ENCODE assay signal across 8 cellular contexts in genomic region chr14:77025744-77026165, GRCh38. TPM values are rescaled to one million over a fixed set of nuclear protein-coding genes. Genes with fewer than 3 reads are reported as not detected.
DNase-seq lines count a peak whose midpoint lies in the region; ATAC-seq and TF ChIP-seq lines count a peak whose summit lies in the region.

No MANE protein-coding gene starts in this region.

- peak overlapping the region; percentile 91 to 95 (median 94) for H3K4me3 ChIP-seq in breast epithelium
- H3K4me3 ChIP-seq in lung = peak overlapping the region; percentile 63
- H3K4me3 ChIP-seq in uterus = peak overlapping the region; percentile 77 to 89

- intact Hi-C loops in Right ventricle myocardium superior (cut with DNase I) = loop anchor here (5.0 kb wide), 2 partner anchors 68 to 108 kb away; no protein-coding TSS in a partner anchor
- intact Hi-C loops in Right ventricle myocardium inferior (cut with DNase I) = loop anchor here (2.0 to 5.0 kb wide), 2 partner anchors 69 to 72 kb away; partner anchors contain the start of gene CIPC
- intact Hi-C loops in breast epithelium (cut with DNase I; ENCODE audit: low total_unique reads) = loop anchor here (1.0 to 5.0 kb wide), 2 partner anchors 42 to 108 kb away; no protein-coding TSS in a partner anchor
- intact Hi-C loops in uterus (cut with DNase I; ENCODE audit: low total_unique reads) = loop anchor here (5.0 kb wide), 1 partner anchor 78 kb away; no protein-coding TSS in a partner anchor

- H3K4me1 ChIP-seq in breast epithelium (peaks cover 8 to 9% of the 10 kb centered on the region in 2 donors), lung (ENCODE audit: control insufficient read depth in 2 of 2, insufficient read depth in 2 of 2, low read length in 2 of 2) (peaks cover 5 to 21% of the 10 kb centered on the region in 2 donors), uterus (peaks cover 0 to 26% of the 10 kb centered on the region in 2 donors)

- DNase-seq in Right ventricle myocardium superior (peak; percentile 50), Right ventricle myocardium inferior (ENCODE audit: missing footprints) (no peak), breast epithelium (ENCODE audit: low spot score in 2 of 2) (no peak), lung (ENCODE audit: low spot score) (no peak), uterus (no peak), DMS153 treated with DMSO at 0.1 percent for 48 hours (lab: John Stamatoyannopoulos, UW; ENCODE audit: unreplicated experiment) (no peak), iPS-NIHi7 (ENCODE audit: extremely low spot score) (no peak)
- DNase-seq in stimulated activated CD4-positive, alpha-beta T cell treated with anti-CD3 and anti-CD28 coated beads, Interleukin-15, amount 100 ng/mL, for 24 hours = no peak

- H3K27ac ChIP-seq in breast epithelium = peak overlapping the region; percentile 99
- H3K27ac ChIP-seq in lung (ENCODE audit: low read depth in 1 of 2, low read length in 1 of 2) = peak overlapping the region; percentile 100
- H3K27ac ChIP-seq in uterus = peak overlapping the region; percentile 93 to 100

- WGBS in lung, 2 donors = 42 to 60% methylated on average over 39 to 42 of the region's 42 CpGs

- no peaks in the 10 kb centered on the region for H3K9me3 ChIP-seq in breast epithelium
- no peaks in the 10 kb centered on the region for H3K9me3 ChIP-seq in lung (ENCODE audit: control insufficient read depth in 2 of 2, insufficient read depth in 1 of 2, low read length in 1 of 2)
- no peaks in the 10 kb centered on the region for H3K9me3 ChIP-seq in uterus

- no peak for ATAC-seq in Right ventricle myocardium superior (ENCODE audit: poor library complexity)
- no peak for ATAC-seq in Right ventricle myocardium inferior
- no peak for ATAC-seq in lung (ENCODE audit: insufficient read depth, low FRiP score)

- no peaks in the 10 kb centered on the region for H3K36me3 ChIP-seq in breast epithelium
- H3K36me3 ChIP-seq in lung (ENCODE audit: control insufficient read depth in 2 of 2, insufficient read depth in 2 of 2, low read length in 2 of 2) = peaks cover 0 to 10% of the 10 kb centered on the region in 2 donors
- H3K36me3 ChIP-seq in uterus = no peaks in the 10 kb centered on the region

- TF ChIP-seq POLR2A in breast epithelium (IDR thresholded peaks at IDR 0.05) (no peak), uterus (IDR thresholded peaks at IDR 0.05) (no peak)

- no peaks in the 10 kb centered on the region for H3K27me3 ChIP-seq in breast epithelium
- no peaks in the 10 kb centered on the region for H3K27me3 ChIP-seq in lung (ENCODE audit: control insufficient read depth, insufficient read depth)
- H3K27me3 ChIP-seq in uterus = no peaks in the 10 kb centered on the region

- no peak for TF ChIP-seq CTCF in breast epithelium (IDR thresholded peaks at IDR 0.05)
- TF ChIP-seq CTCF in lung (IDR thresholded peaks at IDR 0.05; ENCODE audit: control extremely low read depth, extremely low read depth) = no peak
- TF ChIP-seq CTCF in uterus (IDR thresholded peaks at IDR 0.05) = no peak

RNA-seq across cellular contexts. Expression of gene IRF2BPL, which starts 2.8 kb away (rescaled TPM):
- total RNA-seq in Right ventricle myocardium superior (38.8 TPM), Right ventricle myocardium inferior (41.1 TPM), breast epithelium (10 to 100 TPM; 39.5 to 76.5 (median 47.2) TPM), lung (10 to 100 TPM; 42.4 to 52.4 TPM), uterus (10 to 100 TPM; 15.6 to 60.8 (median 36.6) TPM)
- 10 to 100 TPM in 1 of 2 donors, 1 to 10 TPM in 1; 9.3 to 34.8 TPM for polyA plus RNA-seq in lung
